Comparison of ENCODE assay signal across 1 cellular context in genomic region chr22:31661851-31662667, GRCh38.
TF ChIP-seq lines count a peak whose summit lies in the region.

Gene PISD (minus strand): TSS chr22:31662215. CDS start chr22:31662208, 7 bp downstream.

TF ChIP-seq in HepG2, 621 proteins besides CTCF, POLR2A, EP300 and RAD21 (continued from another document and continues in another):
- TF ChIP-seq DBP (CRISPR knock-in tag; IDR thresholded peaks at IDR 0.05; ENCODE audit: not compliant biosample characterization) (no peak), ZNF83 (CRISPR knock-in tag; IDR thresholded peaks at IDR 0.05; ENCODE audit: borderline replicate concordance) (0 out of 2 replicates have a peak, but pooled peaks have one; percentile 34), MNT (IDR thresholded peaks at IDR 0.05) (peak; percentile 80), ZNF234 (CRISPR knock-in tag; conservative IDR thresholded peaks at IDR 0.05) (no peak), ZNF670 (CRISPR knock-in tag; IDR thresholded peaks at IDR 0.05; ENCODE audit: borderline replicate concordance) (peak; percentile 85; the same call in 1 of the 2 replicates), SRSF1 (optimal IDR thresholded peaks at IDR 0.05; ENCODE audit: low read depth, low read length) (peak; percentile 72), HIC2 (CRISPR knock-in tag; IDR thresholded peaks at IDR 0.05; ENCODE audit: low read depth) (peak; percentile 54; the same call in 1 of the 2 replicates), CCAR2 (optimal IDR thresholded peaks at IDR 0.05; ENCODE audit: low read depth, low read length) (no peak), NCOA2 (CRISPR knock-in tag; IDR thresholded peaks at IDR 0.05) (0 out of 2 replicates have a peak, but pooled peaks have one; percentile 8), ZNF687 (CRISPR knock-in tag; IDR thresholded peaks at IDR 0.05) (peak; percentile 90), ZNF781 (CRISPR knock-in tag; IDR thresholded peaks at IDR 0.05; ENCODE audit: borderline replicate concordance, not compliant biosample characterization) (peak; percentile 30), ZNF598 (CRISPR knock-in tag; IDR thresholded peaks at IDR 0.05; ENCODE audit: borderline replicate concordance) (peak; percentile 75; the same call in 1 of the 2 replicates), HNF4A (CRISPR knock-in tag; IDR thresholded peaks at IDR 0.05) (no peak), ZNF263 (CRISPR knock-in tag; IDR thresholded peaks at IDR 0.05) (no peak), ZNF660 (CRISPR knock-in tag; IDR thresholded peaks at IDR 0.05; ENCODE audit: borderline replicate concordance, low read depth) (no peak), ATRX (CRISPR knock-in tag; IDR thresholded peaks at IDR 0.05; ENCODE audit: borderline replicate concordance) (no peak), PBX3 (CRISPR knock-in tag; IDR thresholded peaks at IDR 0.05; ENCODE audit: borderline replicate concordance) (no peak), CENPBD1 (CRISPR knock-in tag; IDR thresholded peaks at IDR 0.05; ENCODE audit: borderline replicate concordance, low read depth) (no peak), SMARCE1 (IDR thresholded peaks at IDR 0.05; ENCODE audit: borderline replicate concordance) (no peak), ARID4A (CRISPR knock-in tag; IDR thresholded peaks at IDR 0.05; ENCODE audit: borderline replicate concordance) (peak; percentile 98), KDM3A (CRISPR knock-in tag; IDR thresholded peaks at IDR 0.05; ENCODE audit: low read depth) (no peak), ZNF441 (CRISPR knock-in tag; IDR thresholded peaks at IDR 0.05; ENCODE audit: borderline replicate concordance) (0 out of 2 replicates have a peak, but pooled peaks have one; percentile 30), ZFP36L2 (CRISPR knock-in tag; IDR thresholded peaks at IDR 0.05) (no peak), TIGD3 (CRISPR knock-in tag; IDR thresholded peaks at IDR 0.05; ENCODE audit: borderline replicate concordance) (peak; percentile 55; the same call in 1 of the 2 replicates), GMEB2 (CRISPR knock-in tag; IDR thresholded peaks at IDR 0.05; ENCODE audit: low read depth) (peak; percentile 79; the same call in 1 of the 2 replicates), CENPX (CRISPR knock-in tag; IDR thresholded peaks at IDR 0.05) (no peak), ZNF512B (CRISPR knock-in tag; IDR thresholded peaks at IDR 0.05; ENCODE audit: borderline replicate concordance) (no peak), KLF15 (CRISPR knock-in tag; IDR thresholded peaks at IDR 0.05; ENCODE audit: borderline replicate concordance) (no peak), FOSL2 (CRISPR knock-in tag; IDR thresholded peaks at IDR 0.05) (0 out of 2 replicates have a peak, but pooled peaks have one; percentile 54), ZNF780A (CRISPR knock-in tag; IDR thresholded peaks at IDR 0.05) (peak; percentile 63; the same call in 1 of the 2 replicates), GPN1 (CRISPR knock-in tag; IDR thresholded peaks at IDR 0.05; ENCODE audit: borderline replicate concordance) (no peak), PCBP1 (IDR thresholded peaks at IDR 0.05; ENCODE audit: borderline replicate concordance, low read depth, low read length) (peak; percentile 33; the same call in 1 of the 2 replicates)
